In the genomic region with DNA sequence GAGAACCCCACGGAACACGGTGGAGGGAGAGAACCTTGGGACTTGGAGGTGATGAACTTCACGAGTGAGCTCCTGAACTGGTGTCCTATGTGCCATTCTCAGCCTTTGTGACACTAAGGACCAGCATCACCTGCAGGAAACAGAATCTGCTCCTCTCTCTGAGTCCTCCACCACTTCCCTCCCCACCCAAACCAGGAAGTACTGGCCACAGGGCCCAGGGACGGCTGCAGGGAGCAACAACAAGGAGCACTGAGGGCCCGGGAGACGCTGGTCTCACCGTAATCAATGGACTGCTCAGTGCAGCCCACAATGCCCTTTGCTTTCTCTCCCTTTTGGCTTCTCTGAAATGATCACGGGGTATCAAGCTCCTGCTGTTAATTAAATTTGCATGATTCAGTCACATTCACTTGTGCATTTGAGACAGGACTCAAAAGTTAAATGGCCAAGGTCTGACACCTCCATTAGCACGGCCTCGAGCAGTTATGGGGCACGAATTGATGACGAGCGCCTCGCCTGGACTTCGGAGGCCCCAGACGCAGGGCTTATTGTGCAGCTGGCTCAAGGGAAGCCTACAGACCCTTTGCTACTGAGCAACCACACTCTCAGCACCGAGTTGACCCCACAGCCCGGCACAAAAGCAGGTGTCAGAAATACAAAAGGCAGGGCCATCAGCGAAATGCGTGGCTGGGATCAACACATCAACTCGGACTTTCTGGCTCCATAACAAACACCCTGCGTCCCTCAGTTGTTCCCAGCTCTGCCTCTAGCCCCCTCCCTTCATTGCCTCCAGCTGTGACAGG, we compare ENCODE assay signal across 1 cellular context.
A peak's percentile ranks its signal among the peaks of the same experiment; 100 is the strongest.
TF ChIP-seq lines count a peak whose summit lies in the region.

No MANE protein-coding gene starts in this region.

TF ChIP-seq in HEK293, 187 proteins besides CTCF, POLR2A, EP300 and RAD21 (continued from another document):
- TF ChIP-seq, protein P1, sequence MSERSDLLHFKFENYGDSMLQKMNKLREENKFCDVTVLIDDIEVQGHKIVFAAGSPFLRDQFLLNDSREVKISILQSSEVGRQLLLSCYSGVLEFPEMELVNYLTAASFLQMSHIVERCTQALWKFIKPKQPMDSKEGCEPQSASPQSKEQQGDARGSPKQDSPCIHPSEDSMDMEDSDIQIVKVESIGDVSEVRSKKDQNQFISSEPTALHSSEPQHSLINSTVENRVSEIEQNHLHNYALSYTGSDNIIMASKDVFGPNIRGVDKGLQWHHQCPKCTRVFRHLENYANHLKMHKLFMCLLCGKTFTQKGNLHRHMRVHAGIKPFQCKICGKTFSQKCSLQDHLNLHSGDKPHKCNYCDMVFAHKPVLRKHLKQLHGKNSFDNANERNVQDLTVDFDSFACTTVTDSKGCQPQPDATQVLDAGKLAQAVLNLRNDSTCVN (tag by site-specific recombination; optimal IDR thresholded peaks at IDR 0.05), result peak; percentile 9
